9 cellular contexts compared by ENCODE assay signal in genomic region chr5:82107277-82107676, GRCh38.
A peak's percentile ranks its signal among the peaks of the same experiment; 100 is the strongest.
DNase-seq lines count a peak whose midpoint lies in the region; ATAC-seq and TF ChIP-seq lines count a peak whose summit lies in the region.
"Had no signal": no experiment of that assay in that cellular context is flagged by ENCODE, and none has a peak within 500 bp of the region (broad histone marks: within the 10 kb centered on the region; RNA-seq: fewer than 3 reads in every experiment).

No MANE protein-coding gene starts in this region.

- no peaks in the 10 kb centered on the region for H3K36me3 ChIP-seq in Panc1 (ENCODE audit: control insufficient read depth, insufficient read depth, low read length)
- H3K36me3 ChIP-seq in smooth muscle cell (ENCODE audit: low read depth) = no peaks in the 10 kb centered on the region
- no peaks in the 10 kb centered on the region for H3K36me3 ChIP-seq in MG63

- peak overlapping the region; percentile 64 for H3K4me2 ChIP-seq in smooth muscle cell

- no peaks in the 10 kb centered on the region for H3K9me3 ChIP-seq in Panc1 (ENCODE audit: control insufficient read depth, insufficient read depth, low read depth, low read length)
- H3K9me3 ChIP-seq in smooth muscle cell (replicated peaks; ENCODE audit: low read depth) = no peaks in the 10 kb centered on the region
- no peaks in the 10 kb centered on the region for H3K9me3 ChIP-seq in MG63

- no peak for ATAC-seq in Panc1

- in situ Hi-C loops in Panc1 (cut with HindIII; ENCODE audit: low pct_unique_long_range_greater_than_20kb, low sequenced_read_pairs) = no loop called here

- no peak overlapping the region for H3K9ac ChIP-seq in smooth muscle cell (ENCODE audit: low read depth)

- no peaks in the 10 kb centered on the region for H3K79me2 ChIP-seq in smooth muscle cell (ENCODE audit: low read depth)

- BruUV-seq in Panc1 (replicated peaks; lab: Mats Ljungman, UMichigan) = no TSS peak

- H4K20me1 ChIP-seq in smooth muscle cell (ENCODE audit: low read depth) = no peaks in the 10 kb centered on the region

- H3K4me3 ChIP-seq in Panc1 (ENCODE audit: low read depth in 2 of 2, low read length in 2 of 2) = no peak overlapping the region
- no peak overlapping the region for H3K4me3 ChIP-seq in smooth muscle cell
- H3K4me3 ChIP-seq in MG63 = no peak overlapping the region

- intact Hi-C loops in Panc1 (cut with micrococcal nuclease; ENCODE audit: unreplicated experiment) = loop anchor here (2.0 kb wide), 1 partner anchor 118 kb away; no protein-coding TSS in a partner anchor

- no peaks in the 10 kb centered on the region for H3F3A ChIP-seq in smooth muscle cell (ENCODE audit: low read depth)

- DNase-seq in NCI-H2029 (lab: John Stamatoyannopoulos, UW) (peak; percentile 11), NCI-H2029 treated with DMSO at 0.1 percent for 48 hours (lab: John Stamatoyannopoulos, UW) (no peak), Panc1 (ENCODE audit: low read depth, low spot score) (peak; percentile 12), fibroblast of gingiva (ENCODE audit: low read depth) (peak; percentile 50), smooth muscle cell (lab: John Stamatoyannopoulos, UW; ENCODE audit: unreplicated experiment) (no peak), NCI-H774 (lab: John Stamatoyannopoulos, UW) (no peak), MG63 (no peak)
- no peak for DNase-seq in stimulated activated CD4-positive, alpha-beta T cell treated with anti-CD3 and anti-CD28 coated beads, Interleukin-15, amount 100 ng/mL, for 24 hours
- DNase-seq: CD4-positive, CD25-positive, alpha-beta regulatory T cell had no signal

- CTCF ChIA-PET in Panc1 (lab: Charles Lee) = no interaction called here

- TF ChIP-seq CTCF in Panc1 (IDR thresholded peaks at IDR 0.05) (peak; percentile 64; the same call in 1 of the 2 replicates), smooth muscle cell (IDR thresholded peaks at IDR 0.05; ENCODE audit: borderline replicate concordance, insufficient read depth, poor library complexity, severe bottlenecking) (peak; percentile 43)

- peaks cover 10% of the 10 kb centered on the region for H3K4me1 ChIP-seq in Panc1 (ENCODE audit: control insufficient read depth, insufficient read depth, low read length)
- H3K4me1 ChIP-seq in smooth muscle cell (ENCODE audit: low read depth) = peaks cover 16% of the 10 kb centered on the region

- POLR2A ChIA-PET in Panc1 (lab: Charles Lee) = no interaction called here

- H3K27me3 ChIP-seq in Panc1 (ENCODE audit: control insufficient read depth, insufficient read depth, low read length) (no peaks in the 10 kb centered on the region), smooth muscle cell (ENCODE audit: low read depth) (no peaks in the 10 kb centered on the region), MG63 (no peaks in the 10 kb centered on the region)

- no peak overlapping the region for H2AFZ ChIP-seq in smooth muscle cell (ENCODE audit: low read depth)

- no peak overlapping the region for H3K27ac ChIP-seq in Panc1 (ENCODE audit: low read length)
- H3K27ac ChIP-seq in smooth muscle cell (ENCODE audit: low read depth) = no peak overlapping the region

Comparison
In these comparisons a context has a peak if more than half of its experiments do, and no peak if none do; other contexts are left out.
1. DNase-seq: peak in NCI-H2029 (single experiment), Panc1 (single experiment) and fibroblast of gingiva (single experiment); none in NCI-H2029 treated with DMSO at 0.1 percent for 48 hours (single experiment), smooth muscle cell (single experiment), NCI-H774 (single experiment), MG63 (single experiment) and stimulated activated CD4-positive, alpha-beta T cell treated with anti-CD3 and anti-CD28 coated beads, Interleukin-15, amount 100 ng/mL, for 24 hours (single experiment).